1 cellular context compared by ENCODE assay signal in genomic region chr9:32596096-32596865, GRCh38.
TF ChIP-seq lines count a peak whose summit lies in the region.

No MANE protein-coding gene starts in this region.

TF ChIP-seq in GM12878, 131 proteins besides CTCF, POLR2A, EP300 and RAD21:
- TF ChIP-seq NBN (IDR thresholded peaks at IDR 0.05) (no peak), CREB1 (IDR thresholded peaks at IDR 0.05; ENCODE audit: low read depth) (no peak), HCFC1 (IDR thresholded peaks at IDR 0.05; ENCODE audit: low read length) (no peak), E4F1 (IDR thresholded peaks at IDR 0.05; ENCODE audit: borderline replicate concordance, partially characterized antibody) (no peak), CREM (IDR thresholded peaks at IDR 0.05; ENCODE audit: low read depth) (no peak), BMI1 (IDR thresholded peaks at IDR 0.05; ENCODE audit: borderline replicate concordance) (no peak), SUZ12 (IDR thresholded peaks at IDR 0.05; ENCODE audit: unreplicated experiment) (no peak), ESRRA (IDR thresholded peaks at IDR 0.05; ENCODE audit: low read length) (no peak), EZH2 (IDR thresholded peaks at IDR 0.05; ENCODE audit: borderline replicate concordance, control insufficient read depth, low read depth, low read length) (no peak), ZNF217 (IDR thresholded peaks at IDR 0.05) (no peak)
